ENCODE assay signal across 16 cellular contexts in genomic region chrY:16097325-16097724, GRCh38.
DNase-seq lines count a peak whose midpoint lies in the region; ATAC-seq and TF ChIP-seq lines count a peak whose summit lies in the region.
"Had no signal": no experiment of that assay in that cellular context is flagged by ENCODE, and none has a peak within 500 bp of the region (broad histone marks: within the 10 kb centered on the region; RNA-seq: fewer than 3 reads in every experiment).

No MANE protein-coding gene starts in this region.

- intact Hi-C loops in thyroid gland (cut with DNase I) = no loop called here

- H3K4me3 ChIP-seq in thyroid gland (replicated peaks in 1 of 3) = no peak overlapping the region
- H3K4me3 ChIP-seq: A549; BLaER1 treated with 17β-estradiol and CSF1 and Interleukin-3, amounts not matched to agents 10 nM and 100 nM had no signal

- no peaks in the 10 kb centered on the region for H3K27me3 ChIP-seq in thyroid gland
- H3K27me3 ChIP-seq: BLaER1 treated with 17β-estradiol and CSF1 and Interleukin-3, amounts not matched to agents 10 nM and 100 nM had no signal

- TF ChIP-seq POLR2A in thyroid gland (IDR thresholded peaks at IDR 0.05) = no peak

- DNase-seq in left kidney (ENCODE audit: low read depth, low spot score) (peak; percentile 4), pons (ENCODE audit: low spot score) (peak; percentile 0), thyroid gland (peak; percentile 69 to 70)
- no peak for DNase-seq in activated T-cell treated with anti-CD3 and anti-CD28 coated beads, Interleukin-2, amount 50 U/mL, for 1 hour
- DNase-seq: AML-193; Caco-2; Calu3; CD4-positive, alpha-beta T cell; CD8-positive, alpha-beta T cell; DMS79 treated with DMSO at 0.1 percent for 48 hours; GF-D8 had no signal

- WGBS in thyroid gland, 2 donors = 27 to 55% methylated on average over 1 of the region's 1 CpG

- H3K36me3 ChIP-seq in thyroid gland = no peaks in the 10 kb centered on the region
- H3K36me3 ChIP-seq: BLaER1 treated with 17β-estradiol and CSF1 and Interleukin-3, amounts not matched to agents 10 nM and 100 nM had no signal

- no peaks in the 10 kb centered on the region for H3K4me1 ChIP-seq in thyroid gland
- H3K4me1 ChIP-seq: A549; BLaER1 treated with 17β-estradiol and CSF1 and Interleukin-3, amounts not matched to agents 10 nM and 100 nM; Caco-2 had no signal

- no peak for ATAC-seq in HG03280 (IDR thresholded peaks at IDR 0.05; ENCODE audit: unreplicated experiment)
- ATAC-seq: A549; CD8-positive, alpha-beta T cell had no signal

- no peaks in the 10 kb centered on the region for H3K9me3 ChIP-seq in thyroid gland
- H3K9me3 ChIP-seq: A549; BLaER1 treated with 17β-estradiol and CSF1 and Interleukin-3, amounts not matched to agents 10 nM and 100 nM; Caco-2 had no signal

- TF ChIP-seq CTCF in thyroid gland (IDR thresholded peaks at IDR 0.05) = no peak

- no peak overlapping the region for H3K27ac ChIP-seq in thyroid gland
- H3K27ac ChIP-seq: 22Rv1; A549; BLaER1 treated with 17β-estradiol and CSF1 and Interleukin-3, amounts not matched to agents 10 nM and 100 nM; C4-2B had no signal
